21 cellular contexts compared by ENCODE assay signal in genomic region chr3:28019740-28020139, GRCh38.
"Had no signal": no experiment of that assay in that cellular context is flagged by ENCODE, and none has a peak within 500 bp of the region (broad histone marks: within the 10 kb centered on the region; RNA-seq: fewer than 3 reads in every experiment).

No MANE protein-coding gene starts in this region.

- H3K4me1 Mint-ChIP-seq: activated naive CD4-positive, alpha-beta T cell treated with anti-CD3 and anti-CD28 coated beads, Interleukin-2, amount 10 ng/mL, durations not matched to agents 7 days and 5 days had no signal

- ATAC-seq: left lung; lower lobe of right lung; naive thymus-derived CD8-positive, alpha-beta T cell; right cardiac atrium; upper lobe of right lung had no signal

- H3K36me3 Mint-ChIP-seq: activated naive CD4-positive, alpha-beta T cell treated with anti-CD3 and anti-CD28 coated beads, Interleukin-2, amount 10 ng/mL, durations not matched to agents 7 days and 5 days had no signal

- H3K4me3 Mint-ChIP-seq: activated naive CD4-positive, alpha-beta T cell treated with anti-CD3 and anti-CD28 coated beads, Interleukin-2, amount 10 ng/mL, durations not matched to agents 7 days and 5 days; naive thymus-derived CD8-positive, alpha-beta T cell; T-helper 1 cell treated with Interleukin-12 subunit alpha and Interleukin-12 subunit beta and Interleukin-4 antibody, amounts not matched to agents 30 μg/mL and 1 μg/mL, for 36 hours had no signal

- DNase-seq: activated CD4-positive, alpha-beta T cell treated with anti-CD3 and anti-CD28 coated beads for 1 hour; activated CD8-positive, alpha-beta memory T cell treated with anti-CD3 and anti-CD28 coated beads for 24 hours; activated effector memory CD4-positive, alpha-beta T cell treated with anti-CD3 and anti-CD28 coated beads, Interleukin-2, amount 50 U/mL, for 16 hours; activated naive CD4-positive, alpha-beta T cell treated with anti-CD3 and anti-CD28 coated beads, Interleukin-2, amount 10 ng/mL, durations not matched to agents 7 days and 5 days; amniotic stem cell; brain microvascular endothelial cell; effector memory CD4-positive, alpha-beta T cell; glutamatergic neuron; left lung; lower lobe of right lung; mesenchymal stem cell; naive thymus-derived CD8-positive, alpha-beta T cell; posterior cingulate gyrus; right cardiac atrium; stimulated activated CD4-positive, alpha-beta T cell treated with anti-CD3 and anti-CD28 coated beads, Interleukin-15, amount 100 ng/mL, for 24 hours; stimulated activated CD4-positive, alpha-beta T cell treated with anti-CD3 and anti-CD28 coated beads, Interleukin-2, amount 100 ng/mL, for 24 hours; stimulated activated naive CD4-positive, alpha-beta T cell; T-helper 9 cell; tibial artery; upper lobe of right lung had no signal

- H3K27ac Mint-ChIP-seq: activated naive CD4-positive, alpha-beta T cell treated with anti-CD3 and anti-CD28 coated beads, Interleukin-2, amount 10 ng/mL, durations not matched to agents 7 days and 5 days; naive thymus-derived CD8-positive, alpha-beta T cell; T-helper 1 cell treated with Interleukin-12 subunit alpha and Interleukin-12 subunit beta and Interleukin-4 antibody, amounts not matched to agents 30 μg/mL and 1 μg/mL, for 36 hours had no signal

- H3K27me3 Mint-ChIP-seq: activated naive CD4-positive, alpha-beta T cell treated with anti-CD3 and anti-CD28 coated beads, Interleukin-2, amount 10 ng/mL, durations not matched to agents 7 days and 5 days; naive thymus-derived CD8-positive, alpha-beta T cell had no signal
